1 cellular context compared by ENCODE assay signal in the genomic region with DNA sequence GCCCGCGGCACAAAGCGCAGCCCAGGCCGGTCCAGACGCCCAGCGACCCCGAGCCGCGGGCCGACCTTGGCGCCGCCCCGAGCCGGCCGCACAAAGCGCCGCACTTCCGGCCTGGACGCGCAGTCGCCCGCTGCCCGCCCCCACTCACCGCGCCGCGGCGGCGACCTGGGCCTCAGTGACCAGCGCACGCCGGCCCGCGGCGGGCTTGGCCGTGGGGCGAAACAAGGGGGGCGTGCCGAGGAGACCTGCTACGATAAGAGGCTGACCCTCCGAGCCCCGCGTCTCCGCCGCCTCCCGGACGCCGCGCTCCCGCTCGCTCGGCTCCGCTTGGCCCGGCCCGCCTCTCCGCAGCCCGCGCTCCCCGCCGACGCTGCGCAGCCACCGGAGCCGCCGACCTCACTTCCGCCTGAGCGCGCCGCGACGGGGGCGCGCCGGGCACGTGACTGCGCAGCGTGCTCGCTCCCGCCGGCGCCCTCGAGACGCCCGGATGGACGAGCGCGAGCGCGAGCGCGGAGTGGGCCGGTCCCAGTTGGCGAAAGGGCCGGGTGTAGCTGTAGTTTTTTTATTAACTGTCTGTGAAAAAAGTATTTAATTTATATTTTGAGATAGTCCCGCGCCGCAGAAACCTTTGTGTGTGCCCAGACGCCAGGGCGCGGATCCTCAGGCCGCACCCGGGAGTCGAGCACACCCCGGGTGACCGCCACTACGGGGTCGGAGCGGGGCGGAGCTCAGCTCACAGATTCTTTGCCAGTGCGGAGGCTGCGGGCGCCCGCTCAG.
TF ChIP-seq lines count a peak whose summit lies in the region.

A gene with protein sequence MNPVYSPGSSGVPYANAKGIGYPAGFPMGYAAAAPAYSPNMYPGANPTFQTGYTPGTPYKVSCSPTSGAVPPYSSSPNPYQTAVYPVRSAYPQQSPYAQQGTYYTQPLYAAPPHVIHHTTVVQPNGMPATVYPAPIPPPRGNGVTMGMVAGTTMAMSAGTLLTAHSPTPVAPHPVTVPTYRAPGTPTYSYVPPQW (minus strand): TSS at position 395 of the 777 bp plus-strand sequence. CDS start 10,814 bp downstream, outside the sequence.

TF ChIP-seq in WTC11, 78 proteins besides CTCF, POLR2A, EP300 and RAD21 (continued from another document and continues in another):
- TF ChIP-seq, protein P1, sequence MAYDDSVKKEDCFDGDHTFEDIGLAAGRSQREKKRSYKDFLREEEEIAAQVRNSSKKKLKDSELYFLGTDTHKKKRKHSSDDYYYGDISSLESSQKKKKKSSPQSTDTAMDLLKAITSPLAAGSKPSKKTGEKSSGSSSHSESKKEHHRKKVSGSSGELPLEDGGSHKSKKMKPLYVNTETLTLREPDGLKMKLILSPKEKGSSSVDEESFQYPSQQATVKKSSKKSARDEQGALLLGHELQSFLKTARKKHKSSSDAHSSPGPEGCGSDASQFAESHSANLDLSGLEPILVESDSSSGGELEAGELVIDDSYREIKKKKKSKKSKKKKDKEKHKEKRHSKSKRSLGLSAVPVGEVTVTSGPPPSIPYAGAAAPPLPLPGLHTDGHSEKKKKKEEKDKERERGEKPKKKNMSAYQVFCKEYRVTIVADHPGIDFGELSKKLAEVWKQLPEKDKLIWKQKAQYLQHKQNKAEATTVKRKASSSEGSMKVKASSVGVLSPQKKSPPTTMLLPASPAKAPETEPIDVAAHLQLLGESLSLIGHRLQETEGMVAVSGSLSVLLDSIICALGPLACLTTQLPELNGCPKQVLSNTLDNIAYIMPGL (CRISPR knock-in tag; IDR thresholded peaks at IDR 0.05): no peak
- TF ChIP-seq ZNF121 (CRISPR knock-in tag; IDR thresholded peaks at IDR 0.05) (no peak), OVOL2 (CRISPR knock-in tag; IDR thresholded peaks at IDR 0.05; ENCODE audit: borderline replicate concordance) (no peak), SMAD4 (CRISPR knock-in tag; IDR thresholded peaks at IDR 0.05) (no peak), IRF2 (CRISPR knock-in tag; IDR thresholded peaks at IDR 0.05; ENCODE audit: borderline replicate concordance, low read depth) (0 out of 2 replicates have a peak, but pooled peaks have one; percentile 28), RELA (CRISPR knock-in tag; IDR thresholded peaks at IDR 0.05; ENCODE audit: borderline replicate concordance) (no peak), ZNF138 (CRISPR knock-in tag; conservative IDR thresholded peaks at IDR 0.05) (no peak), USF2 (CRISPR knock-in tag; IDR thresholded peaks at IDR 0.05) (peak; percentile 98), ZNF425 (CRISPR knock-in tag; conservative IDR thresholded peaks at IDR 0.05) (no peak), NR2C2 (CRISPR knock-in tag; IDR thresholded peaks at IDR 0.05) (no peak), MAX (CRISPR knock-in tag; IDR thresholded peaks at IDR 0.05) (no peak; the same call in 1 of the 2 replicates), ZNF671 (CRISPR knock-in tag; IDR thresholded peaks at IDR 0.05) (0 out of 2 replicates have a peak, but pooled peaks have one; percentile 14), ATF3 (CRISPR knock-in tag; conservative IDR thresholded peaks at IDR 0.05) (no peak), SOX15 (CRISPR knock-in tag; IDR thresholded peaks at IDR 0.05) (no peak), NR1H2 (CRISPR knock-in tag; IDR thresholded peaks at IDR 0.05) (no peak), ARID4B (CRISPR knock-in tag; IDR thresholded peaks at IDR 0.05; ENCODE audit: borderline replicate concordance) (no peak), JUN (CRISPR knock-in tag; IDR thresholded peaks at IDR 0.05) (0 out of 2 replicates have a peak, but pooled peaks have one; percentile 13), CREM (CRISPR knock-in tag; IDR thresholded peaks at IDR 0.05) (peak; percentile 84), ZNF396 (CRISPR knock-in tag; IDR thresholded peaks at IDR 0.05; ENCODE audit: borderline replicate concordance) (no peak), MYBL2 (CRISPR knock-in tag; IDR thresholded peaks at IDR 0.05) (no peak), CREB1 (CRISPR knock-in tag; IDR thresholded peaks at IDR 0.05) (no peak), SMAD3 (CRISPR knock-in tag; IDR thresholded peaks at IDR 0.05; ENCODE audit: borderline replicate concordance) (no peak), E2F5 (CRISPR knock-in tag; IDR thresholded peaks at IDR 0.05) (peak; percentile 86; the same call in 1 of the 2 replicates), ATF1 (CRISPR knock-in tag; IDR thresholded peaks at IDR 0.05) (no peak), AFF4 (CRISPR knock-in tag; IDR thresholded peaks at IDR 0.05; ENCODE audit: borderline replicate concordance) (no peak), TEAD4 (CRISPR knock-in tag; IDR thresholded peaks at IDR 0.05) (no peak)
- TF ChIP-seq, protein P2, sequence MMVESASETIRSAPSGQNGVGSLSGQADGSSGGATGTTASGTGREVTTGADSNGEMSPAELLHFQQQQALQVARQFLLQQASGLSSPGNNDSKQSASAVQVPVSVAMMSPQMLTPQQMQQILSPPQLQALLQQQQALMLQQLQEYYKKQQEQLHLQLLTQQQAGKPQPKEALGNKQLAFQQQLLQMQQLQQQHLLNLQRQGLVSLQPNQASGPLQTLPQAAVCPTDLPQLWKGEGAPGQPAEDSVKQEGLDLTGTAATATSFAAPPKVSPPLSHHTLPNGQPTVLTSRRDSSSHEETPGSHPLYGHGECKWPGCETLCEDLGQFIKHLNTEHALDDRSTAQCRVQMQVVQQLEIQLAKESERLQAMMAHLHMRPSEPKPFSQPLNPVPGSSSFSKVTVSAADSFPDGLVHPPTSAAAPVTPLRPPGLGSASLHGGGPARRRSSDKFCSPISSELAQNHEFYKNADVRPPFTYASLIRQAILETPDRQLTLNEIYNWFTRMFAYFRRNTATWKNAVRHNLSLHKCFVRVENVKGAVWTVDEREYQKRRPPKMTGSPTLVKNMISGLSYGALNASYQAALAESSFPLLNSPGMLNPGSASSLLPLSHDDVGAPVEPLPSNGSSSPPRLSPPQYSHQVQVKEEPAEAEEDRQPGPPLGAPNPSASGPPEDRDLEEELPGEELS (CRISPR knock-in tag; IDR thresholded peaks at IDR 0.05): peak; percentile 92; the same call in 1 of the 2 replicates
- TF ChIP-seq, protein P3, sequence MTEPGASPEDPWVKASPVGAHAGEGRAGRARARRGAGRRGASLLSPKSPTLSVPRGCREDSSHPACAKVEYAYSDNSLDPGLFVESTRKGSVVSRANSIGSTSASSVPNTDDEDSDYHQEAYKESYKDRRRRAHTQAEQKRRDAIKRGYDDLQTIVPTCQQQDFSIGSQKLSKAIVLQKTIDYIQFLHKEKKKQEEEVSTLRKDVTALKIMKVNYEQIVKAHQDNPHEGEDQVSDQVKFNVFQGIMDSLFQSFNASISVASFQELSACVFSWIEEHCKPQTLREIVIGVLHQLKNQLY (CRISPR knock-in tag; IDR thresholded peaks at IDR 0.05): no peak
- TF ChIP-seq, protein P4, sequence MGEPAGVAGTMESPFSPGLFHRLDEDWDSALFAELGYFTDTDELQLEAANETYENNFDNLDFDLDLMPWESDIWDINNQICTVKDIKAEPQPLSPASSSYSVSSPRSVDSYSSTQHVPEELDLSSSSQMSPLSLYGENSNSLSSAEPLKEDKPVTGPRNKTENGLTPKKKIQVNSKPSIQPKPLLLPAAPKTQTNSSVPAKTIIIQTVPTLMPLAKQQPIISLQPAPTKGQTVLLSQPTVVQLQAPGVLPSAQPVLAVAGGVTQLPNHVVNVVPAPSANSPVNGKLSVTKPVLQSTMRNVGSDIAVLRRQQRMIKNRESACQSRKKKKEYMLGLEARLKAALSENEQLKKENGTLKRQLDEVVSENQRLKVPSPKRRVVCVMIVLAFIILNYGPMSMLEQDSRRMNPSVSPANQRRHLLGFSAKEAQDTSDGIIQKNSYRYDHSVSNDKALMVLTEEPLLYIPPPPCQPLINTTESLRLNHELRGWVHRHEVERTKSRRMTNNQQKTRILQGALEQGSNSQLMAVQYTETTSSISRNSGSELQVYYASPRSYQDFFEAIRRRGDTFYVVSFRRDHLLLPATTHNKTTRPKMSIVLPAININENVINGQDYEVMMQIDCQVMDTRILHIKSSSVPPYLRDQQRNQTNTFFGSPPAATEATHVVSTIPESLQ (CRISPR knock-in tag; IDR thresholded peaks at IDR 0.05): no peak
